8 cellular contexts compared by ENCODE assay signal in genomic region chr4:38868055-38868965, GRCh38. TPM values are rescaled to one million over a fixed set of nuclear protein-coding genes. Genes with fewer than 3 reads are reported as not detected.
DNase-seq lines count a peak whose midpoint lies in the region; ATAC-seq, FAIRE-seq and TF ChIP-seq lines count a peak whose summit lies in the region.

No MANE protein-coding gene starts in this region.

- TF ChIP-seq CTCF in A549 (IDR thresholded peaks at IDR 0.05): no peak
- no peak for TF ChIP-seq CTCF in H9 (conservative IDR thresholded peaks at IDR 0.05)
- no peak for TF ChIP-seq CTCF in psoas muscle (IDR thresholded peaks at IDR 0.05)

- peak overlapping the region; percentile 93 for H3K4me2 ChIP-seq in A549
- peak overlapping the region; percentile 51 for H3K4me2 ChIP-seq in H9 (ENCODE audit: insufficient read depth, insufficient read length, low read length)

- no peak overlapping the region for H3K4ac ChIP-seq in H9 (ENCODE audit: low read depth, low read length)

- H4K8ac ChIP-seq in H9 (replicated peaks; ENCODE audit: insufficient read length, low read depth, low read length): no peak overlapping the region

- H3K79me1 ChIP-seq in H9 (ENCODE audit: insufficient read depth, low read depth, low read length, poor library complexity, severe bottlenecking): no peaks in the 10 kb centered on the region

- H3K9me3 ChIP-seq in A549 (no peaks in the 10 kb centered on the region), H9 (ENCODE audit: control insufficient read depth, low read depth, low read length) (no peaks in the 10 kb centered on the region), psoas muscle (no peaks in the 10 kb centered on the region)

- TF ChIP-seq POLR2A in A549 (IDR thresholded peaks at IDR 0.05; ENCODE audit: low read length): no peak

- H3K27ac ChIP-seq in A549 (peak overlapping the region; percentile 83 to 99), H9 (ENCODE audit: insufficient read length, low read depth, low read length) (no peak overlapping the region), psoas muscle (peak overlapping the region; percentile 92)

- H2BK20ac ChIP-seq in H9 (ENCODE audit: low read depth, low read length, poor library complexity, severe bottlenecking): no peak overlapping the region

- H3K9me3 Mint-ChIP-seq in H9: no peaks in the 10 kb centered on the region
- H3K9me3 Mint-ChIP-seq in activated T-helper 1 cell treated with anti-CD3 and anti-CD28 coated beads, Interleukin-12 subunit alpha, Interleukin-12 subunit beta, Interleukin-2, Interleukin-4 antibody, amounts not matched to agents 30 ng/mL and 10 ng/mL and 1 ng/mL, durations not matched to agents 14 hours and 24 hours and 36 hours: no peaks in the 10 kb centered on the region

- no peak overlapping the region for H4K91ac ChIP-seq in H9 (ENCODE audit: insufficient read length, low read depth, low read length)

- peak; percentile 61 to 64 for ATAC-seq in A549
- peak; percentile 76 for ATAC-seq in left ventricle myocardium superior
- ATAC-seq in psoas muscle: peak; percentile 49 to 75 (median 73)

- TF ChIP-seq EP300 in A549 (IDR thresholded peaks at IDR 0.05): no peak

- peaks cover 26% of the 10 kb centered on the region for H3K4me1 ChIP-seq in A549
- H3K4me1 ChIP-seq in H9 (ENCODE audit: insufficient read depth, low read length): peaks cover 6% of the 10 kb centered on the region; the same call in 1 of the 2 replicates
- peaks cover 42% of the 10 kb centered on the region for H3K4me1 ChIP-seq in psoas muscle

- H3K9ac ChIP-seq in H9 (ENCODE audit: extremely low read depth, insufficient read length, low read length): peak overlapping the region; percentile 30

- WGBS in A549 (ENCODE audit: missing lambda C conversion rate): 9% methylated on average over 13 of the region's 30 CpGs
- WGBS in H9 (ENCODE audit: extremely low coverage, insufficient read length, low lambda C conversion rate): no CpG with 5 or more reads among the region's 30 CpGs
- 9 to 13% (median 9%) methylated on average over 26 to 30 of the region's 30 CpGs for WGBS in psoas muscle, 3 donors

- intact Hi-C loops in activated T-helper 1 cell treated with anti-CD3 and anti-CD28 coated beads, Interleukin-12 subunit alpha, Interleukin-12 subunit beta, Interleukin-2, Interleukin-4 antibody, amounts not matched to agents 30 ng/mL and 10 ng/mL and 1 ng/mL, durations not matched to agents 14 hours and 24 hours and 36 hours (cut with micrococcal nuclease): no loop called here
- intact Hi-C loops in left ventricle myocardium superior (cut with micrococcal nuclease): no loop called here
- intact Hi-C loops in psoas muscle (cut with DNase I): no loop called here

- no peaks in the 10 kb centered on the region for H3K27me3 ChIP-seq in H9 (ENCODE audit: insufficient read depth, low read length)
- H3K27me3 ChIP-seq in psoas muscle (ENCODE audit: insufficient read depth in 3 of 3, low read length in 2 of 3): no peaks in the 10 kb centered on the region

- POLR2A ChIA-PET in A549 (lab: Yijun Ruan, JAX): no interaction called here

- no peak overlapping the region for H2BK5ac ChIP-seq in H9 (ENCODE audit: insufficient read length, low read length)

- no peak overlapping the region for H2BK120ac ChIP-seq in H9 (ENCODE audit: low read depth, low read length, poor library complexity, severe bottlenecking)

- no peak for FAIRE-seq in A549 (lab: Jason Lieb, UNC)

- CTCF ChIA-PET in A549 (lab: Yijun Ruan, JAX): no interaction called here

- H3K4me3 ChIP-seq in A549 (peak overlapping the region; percentile 76), psoas muscle (peak overlapping the region; percentile 89)

- H3K27ac Mint-ChIP-seq in H9: 0 out of 7 replicates have a peak overlapping the region, but pooled peaks of 1 of the 3 experiments have one; percentile 54
- no peak overlapping the region for H3K27ac Mint-ChIP-seq in activated T-helper 1 cell treated with anti-CD3 and anti-CD28 coated beads, Interleukin-12 subunit alpha, Interleukin-12 subunit beta, Interleukin-2, Interleukin-4 antibody, amounts not matched to agents 30 ng/mL and 10 ng/mL and 1 ng/mL, durations not matched to agents 14 hours and 24 hours and 36 hours

- H3K14ac ChIP-seq in H9 (ENCODE audit: insufficient read depth, low read length): peak overlapping the region; percentile 48; the same call in 1 of the 2 replicates

- H3K4me1 Mint-ChIP-seq in H9: peaks cover 14 to 16% of the 10 kb centered on the region in 2 experiments
- H3K4me1 Mint-ChIP-seq in activated T-helper 1 cell treated with anti-CD3 and anti-CD28 coated beads, Interleukin-12 subunit alpha, Interleukin-12 subunit beta, Interleukin-2, Interleukin-4 antibody, amounts not matched to agents 30 ng/mL and 10 ng/mL and 1 ng/mL, durations not matched to agents 14 hours and 24 hours and 36 hours (ENCODE audit: low read depth): peaks cover 13% of the 10 kb centered on the region

- no peaks in the 10 kb centered on the region for H4K20me1 ChIP-seq in H9 (ENCODE audit: control insufficient read depth, insufficient read depth, insufficient read length)

- H3K56ac ChIP-seq in H9 (ENCODE audit: insufficient read length, low read depth, low read length): no peak overlapping the region

- H3K79me2 ChIP-seq in H9 (ENCODE audit: insufficient read depth, low read length): no peaks in the 10 kb centered on the region

- no peak overlapping the region for H4K5ac ChIP-seq in H9 (ENCODE audit: insufficient read length, low read depth, low read length)

- H3T11ph ChIP-seq in H9 (ENCODE audit: low read length): no peak overlapping the region

- peaks cover 3% of the 10 kb centered on the region for H3K23me2 ChIP-seq in H9 (ENCODE audit: insufficient read length, low read depth, low read length, poor library complexity, severe bottlenecking)

- H3K36me3 Mint-ChIP-seq in H9 (ENCODE audit: insufficient read depth in 1 of 3, low read depth in 3 of 3): peaks cover 0 to 4% (median 0%) of the 10 kb centered on the region in 3 experiments; a peak in 3 of 7 replicates
- H3K36me3 Mint-ChIP-seq in activated T-helper 1 cell treated with anti-CD3 and anti-CD28 coated beads, Interleukin-12 subunit alpha, Interleukin-12 subunit beta, Interleukin-2, Interleukin-4 antibody, amounts not matched to agents 30 ng/mL and 10 ng/mL and 1 ng/mL, durations not matched to agents 14 hours and 24 hours and 36 hours (ENCODE audit: low read depth): peaks cover 2% of the 10 kb centered on the region

- no peak overlapping the region for H2AK5ac ChIP-seq in H9 (ENCODE audit: insufficient read length, low read length)

- H2AFZ ChIP-seq in H9 (ENCODE audit: low read length): no peak overlapping the region

- peak overlapping the region; percentile 71 to 82 for H3K4me3 Mint-ChIP-seq in H9
- peak overlapping the region; percentile 73 for H3K4me3 Mint-ChIP-seq in activated T-helper 1 cell treated with anti-CD3 and anti-CD28 coated beads, Interleukin-12 subunit alpha, Interleukin-12 subunit beta, Interleukin-2, Interleukin-4 antibody, amounts not matched to agents 30 ng/mL and 10 ng/mL and 1 ng/mL, durations not matched to agents 14 hours and 24 hours and 36 hours

- DNase-seq in A549 (ENCODE audit: low read depth in 1 of 2, low spot score in 1 of 2) (peak in 1 of 2 experiments; percentile 28), H9 (peak; percentile 38), left ventricle myocardium superior (peak; percentile 71), psoas muscle (peak; percentile 47 to 71), NCI-H1930 (lab: John Stamatoyannopoulos, UW) (no peak), GM19238 (ENCODE audit: insufficient read length, low spot score) (no peak)
- no peak for DNase-seq in activated T-helper 1 cell treated with anti-CD3 and anti-CD28 coated beads, Interleukin-12 subunit alpha, Interleukin-12 subunit beta, Interleukin-2, Interleukin-4 antibody, amounts not matched to agents 30 ng/mL and 10 ng/mL and 1 ng/mL, durations not matched to agents 14 hours and 24 hours and 36 hours (ENCODE audit: low spot score)
- no peak for DNase-seq in stimulated activated CD4-positive, alpha-beta T cell treated with anti-CD3 and anti-CD28 coated beads, Interleukin-2, amount 100 ng/mL, for 48 hours

- no peak for TF ChIP-seq RAD21 in A549 (conservative IDR thresholded peaks at IDR 0.05 in 1 of 2, IDR thresholded peaks at IDR 0.05 in 1 of 2)

- no peak overlapping the region for H3K23ac ChIP-seq in H9 (ENCODE audit: insufficient read length, low read depth, low read length)

- H3K18ac ChIP-seq in H9 (ENCODE audit: insufficient read length, low read depth, low read length): peak overlapping the region; percentile 29

- peaks cover 5% of the 10 kb centered on the region for H3K27me3 Mint-ChIP-seq in H9 (ENCODE audit: low read depth)
- peaks cover 10% of the 10 kb centered on the region for H3K27me3 Mint-ChIP-seq in activated T-helper 1 cell treated with anti-CD3 and anti-CD28 coated beads, Interleukin-12 subunit alpha, Interleukin-12 subunit beta, Interleukin-2, Interleukin-4 antibody, amounts not matched to agents 30 ng/mL and 10 ng/mL and 1 ng/mL, durations not matched to agents 14 hours and 24 hours and 36 hours (ENCODE audit: insufficient read depth)

- H2BK15ac ChIP-seq in H9 (ENCODE audit: low read depth, low read length): no peak overlapping the region

- no peak overlapping the region for H2BK12ac ChIP-seq in H9 (ENCODE audit: insufficient read length, low read depth, low read length)

- peaks cover 0 to 16% of the 10 kb centered on the region in 2 donors for H3K36me3 ChIP-seq in psoas muscle (ENCODE audit: insufficient read depth in 1 of 2, low read depth in 1 of 2)

RNA-seq across cellular contexts. Expression of gene FAM114A1, which starts 0.7 kb away (rescaled TPM):
- 50.3 and 55.4 TPM in 2 replicates for polyA plus RNA-seq in A549 (2011; rRNA removed)
- polyA plus RNA-seq in A549 (2012; cell fraction: cytosol; rRNA removed): 31.6 and 34.4 TPM in 2 replicates
- 27.5 and 31.6 TPM in 2 replicates for polyA plus RNA-seq in A549 (2012; cell fraction: nucleus; rRNA removed)
- polyA plus RNA-seq in A549 (2017; fragmentation: RNase III; extraction: RNeasy Plus Mini Kit Qiagen cat#74134 plus additional on column Dnase treatment): 39.2 to 51.7 TPM (median 44.2 TPM) in 3 replicates
- polyA minus RNA-seq in A549 (2011; rRNA and poly(A)+ RNA removed): 63.1 and 93.4 TPM in 2 replicates
- total RNA-seq in H9 (2021): 9.9 and 10.3 TPM in 2 replicates
- 0.22 and 0.49 TPM in 2 replicates for total RNA-seq in activated T-helper 1 cell treated with anti-CD3 and anti-CD28 coated beads, Interleukin-12 subunit alpha, Interleukin-12 subunit beta, Interleukin-2, Interleukin-4 antibody, amounts not matched to agents 30 ng/mL and 10 ng/mL and 1 ng/mL, durations not matched to agents 14 hours and 24 hours and 36 hours
- total RNA-seq in left ventricle myocardium superior: 14.8 TPM
- total RNA-seq in psoas muscle: 10 to 100 TPM; 11.2 to 20.0 (median 17.5) TPM
- 10 to 100 TPM in 1 of 3 donors, 1 to 10 TPM in 2; 5.6 to 16.6 (median 8.9) TPM for polyA plus RNA-seq in psoas muscle

RNA-seq across cellular contexts. Expression of gene TLR6, which starts 11.7 kb away (rescaled TPM):
- polyA plus RNA-seq in A549 (2011; rRNA removed) (11.5 and 13.2 TPM in 2 replicates), A549 (2017; fragmentation: RNase III; extraction: RNeasy Plus Mini Kit Qiagen cat#74134 plus additional on column Dnase treatment) (5.2 to 5.9 TPM (median 5.6 TPM) in 3 replicates), psoas muscle (under 1 TPM; 0.12 to 0.31 (median 0.13) TPM)
- polyA plus RNA-seq in A549 (2012; cell fraction: cytosol; rRNA removed): 1.4 and 1.5 TPM in 2 replicates
- 2.1 and 3.0 TPM in 2 replicates for polyA plus RNA-seq in A549 (2012; cell fraction: nucleus; rRNA removed)
- 12.6 and 15.0 TPM in 2 replicates for polyA minus RNA-seq in A549 (2011; rRNA and poly(A)+ RNA removed)
- total RNA-seq in H9 (2021) (0.07 and 0.11 TPM in 2 replicates), left ventricle myocardium superior (1.5 TPM), psoas muscle (1 to 10 TPM in 3 of 4 donors, under 1 TPM in 1; 0.79 to 1.3 (median 1.2) TPM)
- 1.3 and 1.7 TPM in 2 replicates for total RNA-seq in activated T-helper 1 cell treated with anti-CD3 and anti-CD28 coated beads, Interleukin-12 subunit alpha, Interleukin-12 subunit beta, Interleukin-2, Interleukin-4 antibody, amounts not matched to agents 30 ng/mL and 10 ng/mL and 1 ng/mL, durations not matched to agents 14 hours and 24 hours and 36 hours

Comparison
In these comparisons a context has a peak if more than half of its experiments do, and no peak if none do; other contexts are left out.
1. DNase-seq: peak in H9 (single experiment), left ventricle myocardium superior (single experiment) and psoas muscle (2 of 2); none in activated T-helper 1 cell treated with anti-CD3 and anti-CD28 coated beads, Interleukin-12 subunit alpha, Interleukin-12 subunit beta, Interleukin-2, Interleukin-4 antibody, amounts not matched to agents 30 ng/mL and 10 ng/mL and 1 ng/mL, durations not matched to agents 14 hours and 24 hours and 36 hours (single experiment), NCI-H1930 (0 of 2), stimulated activated CD4-positive, alpha-beta T cell treated with anti-CD3 and anti-CD28 coated beads, Interleukin-2, amount 100 ng/mL, for 48 hours (0 of 2) and GM19238 (single experiment).
2. Peak in every context shown above with its lines, with median percentiles within 50 percentile points of each other: ATAC-seq.